In genomic region chr9:106859957-106860715, GRCh38 we compare ENCODE assay signal across 1 cellular context.
TF ChIP-seq lines count a peak whose summit lies in the region.

No MANE protein-coding gene starts in this region.

TF ChIP-seq in WTC11, 78 proteins besides CTCF, POLR2A, EP300 and RAD21 (continued from another document and continues in another):
- TF ChIP-seq E2F1 (CRISPR knock-in tag; IDR thresholded peaks at IDR 0.05) (peak; percentile 56; the same call in 1 of the 2 replicates), IRF2 (CRISPR knock-in tag; IDR thresholded peaks at IDR 0.05; ENCODE audit: borderline replicate concordance, low read depth) (no peak), SMAD3 (CRISPR knock-in tag; IDR thresholded peaks at IDR 0.05; ENCODE audit: borderline replicate concordance) (no peak), ZNF121 (CRISPR knock-in tag; IDR thresholded peaks at IDR 0.05) (no peak), SOX15 (CRISPR knock-in tag; IDR thresholded peaks at IDR 0.05) (no peak), NR1H2 (CRISPR knock-in tag; IDR thresholded peaks at IDR 0.05) (no peak), RORB (CRISPR knock-in tag; IDR thresholded peaks at IDR 0.05) (no peak), ZNF138 (CRISPR knock-in tag; conservative IDR thresholded peaks at IDR 0.05) (no peak), MXD4 (CRISPR knock-in tag; IDR thresholded peaks at IDR 0.05; ENCODE audit: borderline replicate concordance) (no peak), MYBL2 (CRISPR knock-in tag; IDR thresholded peaks at IDR 0.05) (0 out of 2 replicates have a peak, but pooled peaks have one; percentile 31), ZBTB21 (CRISPR knock-in tag; IDR thresholded peaks at IDR 0.05; ENCODE audit: borderline replicate concordance) (no peak), SP1 (CRISPR knock-in tag; conservative IDR thresholded peaks at IDR 0.05) (peak; percentile 17; the same call in 1 of the 2 replicates), JUN (CRISPR knock-in tag; IDR thresholded peaks at IDR 0.05) (no peak), ATF3 (CRISPR knock-in tag; conservative IDR thresholded peaks at IDR 0.05) (no peak), HMGA2 (CRISPR knock-in tag; IDR thresholded peaks at IDR 0.05) (0 out of 2 replicates have a peak, but pooled peaks have one; percentile 13), ATF2 (CRISPR knock-in tag; IDR thresholded peaks at IDR 0.05; ENCODE audit: borderline replicate concordance, low read depth) (no peak), ZMAT4 (CRISPR knock-in tag; IDR thresholded peaks at IDR 0.05) (no peak), ZNF317 (CRISPR knock-in tag; IDR thresholded peaks at IDR 0.05; ENCODE audit: borderline replicate concordance, low read depth) (no peak), EMX1 (CRISPR knock-in tag; IDR thresholded peaks at IDR 0.05) (0 out of 2 replicates have a peak, but pooled peaks have one; percentile 12), KAT7 (CRISPR knock-in tag; IDR thresholded peaks at IDR 0.05; ENCODE audit: borderline replicate concordance) (0 out of 2 replicates have a peak, but pooled peaks have one; percentile 27), CDX4 (CRISPR knock-in tag; IDR thresholded peaks at IDR 0.05; ENCODE audit: borderline replicate concordance) (no peak), OVOL2 (CRISPR knock-in tag; IDR thresholded peaks at IDR 0.05; ENCODE audit: borderline replicate concordance) (no peak), ZNF423 (CRISPR knock-in tag; IDR thresholded peaks at IDR 0.05) (peak; percentile 47), GTF2I (CRISPR knock-in tag; conservative IDR thresholded peaks at IDR 0.05) (no peak), PRDM15 (CRISPR knock-in tag; IDR thresholded peaks at IDR 0.05) (peak; percentile 53), TP53 (CRISPR knock-in tag; IDR thresholded peaks at IDR 0.05) (no peak), TEAD4 (CRISPR knock-in tag; IDR thresholded peaks at IDR 0.05) (no peak), ZNF219 (CRISPR knock-in tag; IDR thresholded peaks at IDR 0.05; ENCODE audit: borderline replicate concordance) (no peak), CBFB (CRISPR knock-in tag; IDR thresholded peaks at IDR 0.05; ENCODE audit: low read depth) (no peak; the same call in 1 of the 2 replicates), USF2 (CRISPR knock-in tag; IDR thresholded peaks at IDR 0.05) (no peak), ESRRA (CRISPR knock-in tag; IDR thresholded peaks at IDR 0.05; ENCODE audit: borderline replicate concordance) (no peak), E2F4 (CRISPR knock-in tag; IDR thresholded peaks at IDR 0.05; ENCODE audit: borderline replicate concordance, low read depth) (no peak), FOXJ3 (CRISPR knock-in tag; IDR thresholded peaks at IDR 0.05; ENCODE audit: borderline replicate concordance) (no peak), CREM (CRISPR knock-in tag; IDR thresholded peaks at IDR 0.05) (no peak), ZNF281 (CRISPR knock-in tag; IDR thresholded peaks at IDR 0.05) (peak; percentile 48; the same call in 1 of the 2 replicates)
- TF ChIP-seq, protein P1, sequence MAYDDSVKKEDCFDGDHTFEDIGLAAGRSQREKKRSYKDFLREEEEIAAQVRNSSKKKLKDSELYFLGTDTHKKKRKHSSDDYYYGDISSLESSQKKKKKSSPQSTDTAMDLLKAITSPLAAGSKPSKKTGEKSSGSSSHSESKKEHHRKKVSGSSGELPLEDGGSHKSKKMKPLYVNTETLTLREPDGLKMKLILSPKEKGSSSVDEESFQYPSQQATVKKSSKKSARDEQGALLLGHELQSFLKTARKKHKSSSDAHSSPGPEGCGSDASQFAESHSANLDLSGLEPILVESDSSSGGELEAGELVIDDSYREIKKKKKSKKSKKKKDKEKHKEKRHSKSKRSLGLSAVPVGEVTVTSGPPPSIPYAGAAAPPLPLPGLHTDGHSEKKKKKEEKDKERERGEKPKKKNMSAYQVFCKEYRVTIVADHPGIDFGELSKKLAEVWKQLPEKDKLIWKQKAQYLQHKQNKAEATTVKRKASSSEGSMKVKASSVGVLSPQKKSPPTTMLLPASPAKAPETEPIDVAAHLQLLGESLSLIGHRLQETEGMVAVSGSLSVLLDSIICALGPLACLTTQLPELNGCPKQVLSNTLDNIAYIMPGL (CRISPR knock-in tag; IDR thresholded peaks at IDR 0.05), result 0 out of 2 replicates have a peak, but pooled peaks have one; percentile 29
- TF ChIP-seq, protein P2, sequence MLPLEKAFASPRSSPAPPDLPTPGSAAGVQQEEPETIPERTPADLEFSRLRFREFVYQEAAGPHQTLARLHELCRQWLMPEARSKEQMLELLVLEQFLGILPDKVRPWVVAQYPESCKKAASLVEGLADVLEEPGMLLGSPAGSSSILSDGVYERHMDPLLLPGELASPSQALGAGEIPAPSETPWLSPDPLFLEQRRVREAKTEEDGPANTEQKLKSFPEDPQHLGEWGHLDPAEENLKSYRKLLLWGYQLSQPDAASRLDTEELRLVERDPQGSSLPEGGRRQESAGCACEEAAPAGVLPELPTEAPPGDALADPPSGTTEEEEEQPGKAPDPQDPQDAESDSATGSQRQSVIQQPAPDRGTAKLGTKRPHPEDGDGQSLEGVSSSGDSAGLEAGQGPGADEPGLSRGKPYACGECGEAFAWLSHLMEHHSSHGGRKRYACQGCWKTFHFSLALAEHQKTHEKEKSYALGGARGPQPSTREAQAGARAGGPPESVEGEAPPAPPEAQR (CRISPR knock-in tag; IDR thresholded peaks at IDR 0.05), result no peak
- TF ChIP-seq, protein P3, sequence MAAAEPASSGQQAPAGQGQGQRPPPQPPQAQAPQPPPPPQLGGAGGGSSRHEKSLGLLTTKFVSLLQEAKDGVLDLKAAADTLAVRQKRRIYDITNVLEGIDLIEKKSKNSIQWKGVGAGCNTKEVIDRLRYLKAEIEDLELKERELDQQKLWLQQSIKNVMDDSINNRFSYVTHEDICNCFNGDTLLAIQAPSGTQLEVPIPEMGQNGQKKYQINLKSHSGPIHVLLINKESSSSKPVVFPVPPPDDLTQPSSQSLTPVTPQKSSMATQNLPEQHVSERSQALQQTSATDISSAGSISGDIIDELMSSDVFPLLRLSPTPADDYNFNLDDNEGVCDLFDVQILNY (CRISPR knock-in tag; IDR thresholded peaks at IDR 0.05), result 0 out of 2 replicates have a peak, but pooled peaks have one; percentile 27
- TF ChIP-seq, protein P4, sequence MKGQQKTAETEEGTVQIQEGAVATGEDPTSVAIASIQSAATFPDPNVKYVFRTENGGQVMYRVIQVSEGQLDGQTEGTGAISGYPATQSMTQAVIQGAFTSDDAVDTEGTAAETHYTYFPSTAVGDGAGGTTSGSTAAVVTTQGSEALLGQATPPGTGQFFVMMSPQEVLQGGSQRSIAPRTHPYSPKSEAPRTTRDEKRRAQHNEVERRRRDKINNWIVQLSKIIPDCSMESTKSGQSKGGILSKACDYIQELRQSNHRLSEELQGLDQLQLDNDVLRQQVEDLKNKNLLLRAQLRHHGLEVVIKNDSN (CRISPR knock-in tag; IDR thresholded peaks at IDR 0.05), result no peak
- TF ChIP-seq, protein P5, sequence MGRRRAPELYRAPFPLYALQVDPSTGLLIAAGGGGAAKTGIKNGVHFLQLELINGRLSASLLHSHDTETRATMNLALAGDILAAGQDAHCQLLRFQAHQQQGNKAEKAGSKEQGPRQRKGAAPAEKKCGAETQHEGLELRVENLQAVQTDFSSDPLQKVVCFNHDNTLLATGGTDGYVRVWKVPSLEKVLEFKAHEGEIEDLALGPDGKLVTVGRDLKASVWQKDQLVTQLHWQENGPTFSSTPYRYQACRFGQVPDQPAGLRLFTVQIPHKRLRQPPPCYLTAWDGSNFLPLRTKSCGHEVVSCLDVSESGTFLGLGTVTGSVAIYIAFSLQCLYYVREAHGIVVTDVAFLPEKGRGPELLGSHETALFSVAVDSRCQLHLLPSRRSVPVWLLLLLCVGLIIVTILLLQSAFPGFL (CRISPR knock-in tag; IDR thresholded peaks at IDR 0.05; ENCODE audit: borderline replicate concordance), result no peak
